Comparison of ENCODE assay signal across 1 cellular context in genomic region chr2:71496156-71496770, GRCh38.
TF ChIP-seq lines count a peak whose summit lies in the region.

No MANE protein-coding gene starts in this region.

TF ChIP-seq in H1, 55 proteins besides CTCF, POLR2A, EP300 and RAD21:
- TF ChIP-seq TEAD4 (IDR thresholded peaks at IDR 0.05; ENCODE audit: low read depth, low read length) (0 out of 2 replicates have a peak, but pooled peaks have one; percentile 44), TCF12 (IDR thresholded peaks at IDR 0.05; ENCODE audit: low read depth, low read length) (no peak), RXRA (IDR thresholded peaks at IDR 0.05; ENCODE audit: insufficient read depth, low read depth, low read length) (no peak), KDM1A (IDR thresholded peaks at IDR 0.05; ENCODE audit: borderline replicate concordance, low read length) (no peak)
